ENCODE assay signal across 19 cellular contexts in the genomic region with DNA sequence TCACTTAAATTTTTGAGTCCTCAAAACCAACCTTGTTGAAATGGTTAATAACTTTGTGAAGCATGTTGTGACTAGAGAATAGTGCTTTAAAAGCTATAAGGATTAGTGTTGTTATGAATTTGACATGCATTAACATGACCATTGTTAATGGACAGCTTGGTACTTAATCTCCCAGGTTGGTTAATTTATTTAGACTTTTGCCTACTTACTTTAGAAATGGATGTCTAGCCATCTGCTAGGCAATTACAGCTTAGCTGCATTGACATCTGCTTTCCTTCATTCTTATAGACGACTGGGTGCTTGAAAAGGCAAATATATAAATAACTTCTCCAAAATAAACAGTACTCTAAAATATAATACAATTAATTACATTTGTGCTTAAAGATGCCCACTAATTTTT.
"Had no signal": no experiment of that assay in that cellular context is flagged by ENCODE, and none has a peak within 500 bp of the region (broad histone marks: within the 10 kb centered on the region; RNA-seq: fewer than 3 reads in every experiment).

No MANE protein-coding gene starts in this region.

- DNase-seq: activated CD4-positive, alpha-beta T cell treated with anti-CD3 and anti-CD28 coated beads for 4 hours; activated CD8-positive, alpha-beta memory T cell treated with anti-CD3 and anti-CD28 coated beads, Interleukin-2, amount 50 U/mL, for 4 hours; activated CD8-positive, alpha-beta T cell treated with anti-CD3 and anti-CD28 coated beads, Interleukin-2, amount 10 ng/mL, durations not matched to agents 7 days and 5 days; activated gamma-delta T cell; activated T-cell treated with anti-CD3 and anti-CD28 coated beads, Interleukin-2, amount 50 U/mL, for 72 hours; amygdala; body of pancreas; central memory CD4-positive, alpha-beta T cell; colonic mucosa; islet precursor cell; midbrain; right cardiac atrium; stimulated activated CD4-positive, alpha-beta T cell treated with anti-CD3 and anti-CD28 coated beads, Interleukin-15, amount 100 ng/mL, for 24 hours; stimulated activated naive CD8-positive, alpha-beta T cell treated with anti-CD3 and anti-CD28 coated beads, Interleukin-15, Interleukin-2, amounts not matched to agents 100 U/mL and 50 U/mL, for 24 hours; trophoblast cell had no signal

- H3K4me3 ChIP-seq: body of pancreas, colonic mucosa, prostate gland, skin epidermis, suprapubic skin had no signal

- ATAC-seq: activated CD8-positive, alpha-beta T cell treated with anti-CD3 and anti-CD28 coated beads, Interleukin-2, amount 10 ng/mL, durations not matched to agents 7 days and 5 days; activated T-cell treated with anti-CD3 and anti-CD28 coated beads, Interleukin-2, amount 50 U/mL, for 72 hours; body of pancreas; esophagus mucosa; right cardiac atrium; stimulated activated naive CD8-positive, alpha-beta T cell treated with anti-CD3 and anti-CD28 coated beads, Interleukin-15, Interleukin-2, amounts not matched to agents 100 U/mL and 50 U/mL, for 24 hours had no signal
